ENCODE assay signal across 9 cellular contexts in the genomic region with DNA sequence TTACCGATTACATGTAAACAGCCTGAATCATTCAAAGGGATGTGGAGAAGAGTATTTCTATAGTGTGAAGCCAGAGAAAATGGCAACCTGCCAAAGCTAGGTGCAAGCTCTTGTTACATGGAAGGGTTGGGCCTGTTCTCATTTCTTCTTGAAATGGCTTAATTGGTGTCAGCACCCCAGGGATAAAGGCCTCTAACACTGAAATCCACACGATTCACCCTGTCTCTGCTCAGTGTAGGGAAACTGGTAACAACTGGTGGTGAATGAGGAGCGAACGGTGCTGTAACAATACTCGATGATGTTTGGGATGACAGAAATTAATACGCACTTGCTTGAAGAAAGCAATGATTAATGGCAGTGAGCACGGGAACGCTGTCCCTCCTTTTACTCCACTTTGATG. TPM values are rescaled to one million over a fixed set of nuclear protein-coding genes. Genes with fewer than 3 reads are reported as not detected.
DNase-seq lines count a peak whose midpoint lies in the region; ATAC-seq lines count a peak whose summit lies in the region.
"Had no signal": no experiment of that assay in that cellular context is flagged by ENCODE, and none has a peak within 500 bp of the region (broad histone marks: within the 10 kb centered on the region; RNA-seq: fewer than 3 reads in every experiment).

No MANE protein-coding gene starts in this region.

- in situ Hi-C loops in SK-MEL-5 (cut with HindIII; ENCODE audit: low pct_unique_long_range_greater_than_20kb, low sequenced_read_pairs) = no loop called here

- DNase-seq in EH (ENCODE audit: low read depth) (peak; percentile 30), NCI-H187 (lab: John Stamatoyannopoulos, UW) (peak; percentile 44 to 75), SK-MEL-5 (ENCODE audit: low read depth, low spot score) (peak; percentile 15), iPS-NIHi7 (ENCODE audit: extremely low spot score) (peak; percentile 14), COLO829 (ENCODE audit: low spot score) (no peak), HuH-7 (ENCODE audit: low spot score) (no peak)
- no peak for DNase-seq in central memory CD4-positive, alpha-beta T cell
- DNase-seq: SW 1271 had no signal

- ATAC-seq in HG03175 (IDR thresholded peaks at IDR 0.05; ENCODE audit: unreplicated experiment) = no peak

RNA-seq across cellular contexts. Expression of gene PBX3, which starts 16.2 kb away (rescaled TPM):
- total RNA-seq in SK-MEL-5 (2014; rRNA removed; shearing (Covaris generic)) = 9.3 and 10.4 TPM in 2 replicates
- polyA plus RNA-seq in SK-MEL-5 (2015; cell fraction: cytosol; rRNA removed) = 13.7 and 27.6 TPM in 2 replicates
- 10.3 and 12.6 TPM in 2 replicates for polyA plus RNA-seq in SK-MEL-5 (2015; cell fraction: nucleus; rRNA removed)

RNA-seq across cellular contexts. Expression of gene MAPKAP1, which starts 56.4 kb away (rescaled TPM):
- total RNA-seq in SK-MEL-5 (2014; rRNA removed; shearing (Covaris generic)) = 102 and 104 TPM in 2 replicates
- polyA plus RNA-seq in SK-MEL-5 (2015; cell fraction: cytosol; rRNA removed) = 97.2 and 120 TPM in 2 replicates
- 33.4 and 52.9 TPM in 2 replicates for polyA plus RNA-seq in SK-MEL-5 (2015; cell fraction: nucleus; rRNA removed)

Comparison
In these comparisons a context has a peak if more than half of its experiments do, and no peak if none do; other contexts are left out.
1. DNase-seq: peak in EH (single experiment), NCI-H187 (2 of 2), SK-MEL-5 (single experiment) and iPS-NIHi7 (single experiment); none in central memory CD4-positive, alpha-beta T cell (single experiment), COLO829 (single experiment) and HuH-7 (single experiment).